16 cellular contexts compared by ENCODE assay signal in the genomic region with DNA sequence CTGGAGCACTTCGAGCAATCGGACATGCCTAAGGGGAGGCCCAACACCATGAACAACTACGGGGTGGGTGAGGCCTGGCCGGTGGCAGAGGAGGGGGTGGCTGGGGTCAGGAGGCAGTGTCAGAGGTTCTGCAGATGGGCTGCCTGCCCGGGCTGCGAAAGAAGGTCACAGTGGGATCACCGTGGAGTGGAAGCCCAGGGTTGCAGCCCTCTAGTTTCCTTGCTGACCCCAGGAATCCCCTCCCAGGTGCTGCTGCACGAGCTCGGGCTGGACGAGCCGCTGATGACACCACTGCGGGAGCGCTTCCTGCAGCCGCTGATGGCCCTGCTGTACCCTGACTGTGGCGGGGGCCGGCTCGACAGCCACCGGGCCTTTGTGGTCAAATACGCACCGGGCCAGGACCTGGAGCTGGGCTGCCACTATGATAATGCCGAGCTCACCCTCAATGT. TPM values are rescaled to one million over a fixed set of nuclear protein-coding genes. Genes with fewer than 3 reads are reported as not detected.
A peak's percentile ranks its signal among the peaks of the same experiment; 100 is the strongest.
DNase-seq lines count a peak whose midpoint lies in the region; ATAC-seq and TF ChIP-seq lines count a peak whose summit lies in the region.
"Had no signal": no experiment of that assay in that cellular context is flagged by ENCODE, and none has a peak within 500 bp of the region (broad histone marks: within the 10 kb centered on the region; RNA-seq: fewer than 3 reads in every experiment).

No MANE protein-coding gene starts in this region.

- ATAC-seq in GM19351 (IDR thresholded peaks at IDR 0.05; ENCODE audit: unreplicated experiment) (no peak), GM18870 (IDR thresholded peaks at IDR 0.05; ENCODE audit: unreplicated experiment) (no peak), GM19463 (IDR thresholded peaks at IDR 0.05; ENCODE audit: unreplicated experiment) (no peak)
- ATAC-seq: lower lobe of right lung, WTC11 had no signal

- peaks cover 63% of the 10 kb centered on the region for H3K4me1 Mint-ChIP-seq in activated T-cell treated with anti-CD3 and anti-CD28 coated beads, Interleukin-2, amount 50 U/mL, for 24 hours (ENCODE audit: low read depth)
- H3K4me1 Mint-ChIP-seq in activated T-helper 1 cell treated with anti-CD3 and anti-CD28 coated beads, Interleukin-12 subunit alpha, Interleukin-12 subunit beta, Interleukin-2, Interleukin-4 antibody, amounts not matched to agents 30 ng/mL and 10 ng/mL and 1 ng/mL, durations not matched to agents 14 hours and 24 hours and 36 hours (ENCODE audit: low read depth), result peaks cover 31% of the 10 kb centered on the region
- H3K4me1 Mint-ChIP-seq in mesothelial cell of epicardium, result peaks cover 43% of the 10 kb centered on the region

- DNase-seq in activated T-cell treated with anti-CD3 and anti-CD28 coated beads, Interleukin-2, amount 50 U/mL, for 24 hours, result no peak
- no peak for DNase-seq in activated T-cell treated with anti-CD3 and anti-CD28 coated beads for 4 hours
- no peak for DNase-seq in activated T-helper 1 cell treated with anti-CD3 and anti-CD28 coated beads, Interleukin-12 subunit alpha, Interleukin-12 subunit beta, Interleukin-2, Interleukin-4 antibody, amounts not matched to agents 30 ng/mL and 10 ng/mL and 1 ng/mL, durations not matched to agents 14 hours and 24 hours and 36 hours (ENCODE audit: low spot score)
- no peak for DNase-seq in mesothelial cell of epicardium (ENCODE audit: low spot score in 2 of 2, unreplicated experiment in 2 of 2)
- DNase-seq in retina, result no peak
- DNase-seq: DMS 273 treated with DMSO at 0.1 percent for 48 hours, dorsolateral prefrontal cortex, lower lobe of right lung, NCI-H1930, NCI-H446 treated with DMSO at 0.1 percent for 48 hours, stomach, SW 1271 had no signal

- peak overlapping the region; percentile 16 for H3K4me3 Mint-ChIP-seq in activated T-cell treated with anti-CD3 and anti-CD28 coated beads, Interleukin-2, amount 50 U/mL, for 24 hours
- peak overlapping the region; percentile 42 for H3K4me3 Mint-ChIP-seq in activated T-helper 1 cell treated with anti-CD3 and anti-CD28 coated beads, Interleukin-12 subunit alpha, Interleukin-12 subunit beta, Interleukin-2, Interleukin-4 antibody, amounts not matched to agents 30 ng/mL and 10 ng/mL and 1 ng/mL, durations not matched to agents 14 hours and 24 hours and 36 hours
- peak overlapping the region; percentile 31 for H3K4me3 Mint-ChIP-seq in mesothelial cell of epicardium

- H3K27ac Mint-ChIP-seq in activated T-cell treated with anti-CD3 and anti-CD28 coated beads, Interleukin-2, amount 50 U/mL, for 24 hours, result no peak overlapping the region
- no peak overlapping the region for H3K27ac Mint-ChIP-seq in activated T-helper 1 cell treated with anti-CD3 and anti-CD28 coated beads, Interleukin-12 subunit alpha, Interleukin-12 subunit beta, Interleukin-2, Interleukin-4 antibody, amounts not matched to agents 30 ng/mL and 10 ng/mL and 1 ng/mL, durations not matched to agents 14 hours and 24 hours and 36 hours
- no peak overlapping the region for H3K27ac Mint-ChIP-seq in mesothelial cell of epicardium
- H3K27ac Mint-ChIP-seq: WTC11 had no signal

- H3K9me3 Mint-ChIP-seq in activated T-cell treated with anti-CD3 and anti-CD28 coated beads, Interleukin-2, amount 50 U/mL, for 24 hours, result no peaks in the 10 kb centered on the region
- H3K9me3 Mint-ChIP-seq in activated T-helper 1 cell treated with anti-CD3 and anti-CD28 coated beads, Interleukin-12 subunit alpha, Interleukin-12 subunit beta, Interleukin-2, Interleukin-4 antibody, amounts not matched to agents 30 ng/mL and 10 ng/mL and 1 ng/mL, durations not matched to agents 14 hours and 24 hours and 36 hours, result no peaks in the 10 kb centered on the region
- no peaks in the 10 kb centered on the region for H3K9me3 Mint-ChIP-seq in mesothelial cell of epicardium
- H3K9me3 Mint-ChIP-seq: WTC11 had no signal

- no peak for TF ChIP-seq CTCF in mesothelial cell of epicardium (IDR thresholded peaks at IDR 0.05; ENCODE audit: unreplicated experiment)

- no peaks in the 10 kb centered on the region for H3K27me3 Mint-ChIP-seq in activated T-cell treated with anti-CD3 and anti-CD28 coated beads, Interleukin-2, amount 50 U/mL, for 24 hours
- H3K27me3 Mint-ChIP-seq in activated T-helper 1 cell treated with anti-CD3 and anti-CD28 coated beads, Interleukin-12 subunit alpha, Interleukin-12 subunit beta, Interleukin-2, Interleukin-4 antibody, amounts not matched to agents 30 ng/mL and 10 ng/mL and 1 ng/mL, durations not matched to agents 14 hours and 24 hours and 36 hours (ENCODE audit: insufficient read depth), result no peaks in the 10 kb centered on the region
- H3K27me3 Mint-ChIP-seq in mesothelial cell of epicardium (ENCODE audit: low read depth), result no peaks in the 10 kb centered on the region

- intact Hi-C loops in activated T-helper 1 cell treated with anti-CD3 and anti-CD28 coated beads, Interleukin-12 subunit alpha, Interleukin-12 subunit beta, Interleukin-2, Interleukin-4 antibody, amounts not matched to agents 30 ng/mL and 10 ng/mL and 1 ng/mL, durations not matched to agents 14 hours and 24 hours and 36 hours (cut with micrococcal nuclease), result loop anchor here (10.0 kb wide), 1 partner anchor 736 kb away; the partner anchor contains the start of gene ATP6V0A2

- H3K36me3 Mint-ChIP-seq in activated T-cell treated with anti-CD3 and anti-CD28 coated beads, Interleukin-2, amount 50 U/mL, for 24 hours (ENCODE audit: low read depth), result peaks cover 68% of the 10 kb centered on the region
- H3K36me3 Mint-ChIP-seq in activated T-helper 1 cell treated with anti-CD3 and anti-CD28 coated beads, Interleukin-12 subunit alpha, Interleukin-12 subunit beta, Interleukin-2, Interleukin-4 antibody, amounts not matched to agents 30 ng/mL and 10 ng/mL and 1 ng/mL, durations not matched to agents 14 hours and 24 hours and 36 hours (ENCODE audit: low read depth), result peaks cover 12% of the 10 kb centered on the region
- no peaks in the 10 kb centered on the region for H3K36me3 Mint-ChIP-seq in mesothelial cell of epicardium

RNA-seq across cellular contexts. Expression of gene ARL6IP4, which starts 1.9 kb away (rescaled TPM):
- total RNA-seq in activated T-helper 1 cell treated with anti-CD3 and anti-CD28 coated beads, Interleukin-12 subunit alpha, Interleukin-12 subunit beta, Interleukin-2, Interleukin-4 antibody, amounts not matched to agents 30 ng/mL and 10 ng/mL and 1 ng/mL, durations not matched to agents 14 hours and 24 hours and 36 hours, result 154 and 155 TPM in 2 replicates
- 120 to 133 TPM (median 122 TPM) in 3 replicates for total RNA-seq in mesothelial cell of epicardium

RNA-seq across cellular contexts. Expression of gene OGFOD2, which starts 3.5 kb away (rescaled TPM):
- total RNA-seq in activated T-helper 1 cell treated with anti-CD3 and anti-CD28 coated beads, Interleukin-12 subunit alpha, Interleukin-12 subunit beta, Interleukin-2, Interleukin-4 antibody, amounts not matched to agents 30 ng/mL and 10 ng/mL and 1 ng/mL, durations not matched to agents 14 hours and 24 hours and 36 hours, result 18.0 and 22.1 TPM in 2 replicates
- total RNA-seq in mesothelial cell of epicardium, result 13.8 to 15.0 TPM (median 14.9 TPM) in 3 replicates

RNA-seq across cellular contexts. Expression of gene ABCB9, which starts 12.3 kb away (rescaled TPM):
- 3.8 and 4.4 TPM in 2 replicates for total RNA-seq in activated T-helper 1 cell treated with anti-CD3 and anti-CD28 coated beads, Interleukin-12 subunit alpha, Interleukin-12 subunit beta, Interleukin-2, Interleukin-4 antibody, amounts not matched to agents 30 ng/mL and 10 ng/mL and 1 ng/mL, durations not matched to agents 14 hours and 24 hours and 36 hours
- 14.9 to 16.7 TPM (median 16.1 TPM) in 3 replicates for total RNA-seq in mesothelial cell of epicardium
